18 cellular contexts compared by ENCODE assay signal in genomic region chr13:108427355-108427754, GRCh38.
DNase-seq lines count a peak whose midpoint lies in the region; ATAC-seq, FAIRE-seq and TF ChIP-seq lines count a peak whose summit lies in the region.
"Had no signal": no experiment of that assay in that cellular context is flagged by ENCODE, and none has a peak within 500 bp of the region (broad histone marks: within the 10 kb centered on the region; RNA-seq: fewer than 3 reads in every experiment).

No MANE protein-coding gene starts in this region.

- no peak for FAIRE-seq in GM19239 (lab: Jason Lieb, UNC)
- FAIRE-seq: D721Med, GM12892 had no signal

- peak; percentile 15 for DNase-seq in Caki2 (ENCODE audit: low read depth)
- peak; percentile 18 for DNase-seq in NCI-H460 (ENCODE audit: extremely low read depth, low read depth)
- peak; percentile 13 for DNase-seq in astrocyte of the hippocampus (ENCODE audit: low read depth, low spot score)
- peak in 34 of 42 donors; percentile 3 to 82 (median 36) for DNase-seq in head of caudate nucleus
- DNase-seq in NCI-H226: no peak
- DNase-seq in natural killer cell: no peak
- DNase-seq in GM19239 (ENCODE audit: insufficient read length, low spot score): no peak
- DNase-seq: CD8-positive, alpha-beta T cell; NCI-H1105; NCI-H1694; NCI-H345; NCI-H69; NK-92 treated with Interleukin-12 subunit alpha and Interleukin-12 subunit beta, amount 100 ng/mL, for 24 hours; SJCRH30 had no signal

- H3K4me1 Mint-ChIP-seq in natural killer cell: no peaks in the 10 kb centered on the region
- H3K4me1 Mint-ChIP-seq: GM23338 had no signal

- H3K9me3 Mint-ChIP-seq in natural killer cell: no peaks in the 10 kb centered on the region
- H3K9me3 Mint-ChIP-seq: CD8-positive, alpha-beta T cell; GM23338 had no signal

- no peak overlapping the region for H3K27ac Mint-ChIP-seq in natural killer cell
- H3K27ac Mint-ChIP-seq: CD8-positive, alpha-beta T cell; GM23338 had no signal

- in situ Hi-C loops in Caki2 (cut with HindIII; ENCODE audit: low pct_unique_long_range_greater_than_20kb, low sequenced_read_pairs): no loop called here

- H3K4me3 Mint-ChIP-seq in natural killer cell: no peak overlapping the region
- H3K4me3 Mint-ChIP-seq: CD8-positive, alpha-beta T cell; GM23338 had no signal

- no peaks in the 10 kb centered on the region for H3K36me3 Mint-ChIP-seq in natural killer cell
- H3K36me3 Mint-ChIP-seq: CD8-positive, alpha-beta T cell had no signal

- H3K27me3 Mint-ChIP-seq in natural killer cell (ENCODE audit: low read depth in 2 of 2): no peaks in the 10 kb centered on the region

- no peak for TF ChIP-seq CTCF in natural killer cell (IDR thresholded peaks at IDR 0.05)

- ATAC-seq in GM18858 (IDR thresholded peaks at IDR 0.05; ENCODE audit: unreplicated experiment): no peak
- ATAC-seq in natural killer cell: no peak
- ATAC-seq: CD8-positive, alpha-beta T cell; GM23338 had no signal

- intact Hi-C loops in head of caudate nucleus (cut with DNase I): no loop called here
- intact Hi-C loops in natural killer cell (cut with micrococcal nuclease): no loop called here

Comparison
In these comparisons a context has a peak if more than half of its experiments do, and no peak if none do; other contexts are left out.
1. DNase-seq: peak in Caki2 (single experiment), NCI-H460 (single experiment), astrocyte of the hippocampus (single experiment) and head of caudate nucleus (34 of 42); none in NCI-H226 (single experiment), natural killer cell (single experiment) and GM19239 (single experiment).